2 cellular contexts compared by ENCODE assay signal in genomic region chr7:34839645-34840044, GRCh38.
TF ChIP-seq lines count a peak whose summit lies in the region.

No MANE protein-coding gene starts in this region.

TF ChIP-seq in Ishikawa, 13 proteins besides CTCF, POLR2A, EP300 and RAD21:
- TF ChIP-seq REST (IDR thresholded peaks at IDR 0.05; ENCODE audit: low read depth), result no peak
- peak; percentile 91 for TF ChIP-seq USF1 (IDR thresholded peaks at IDR 0.05)

TF ChIP-seq in K562, 482 proteins besides CTCF, POLR2A, EP300 and RAD21 (continued from another document):
- TF ChIP-seq SIX5 (IDR thresholded peaks at IDR 0.05; ENCODE audit: borderline replicate concordance in 1 of 2, insufficient read depth in 1 of 2, low read depth in 1 of 2, low read length in 2 of 2), result peak; percentile 23 to 41; a peak in 3 of 4 replicates
- TF ChIP-seq HCFC1 (IDR thresholded peaks at IDR 0.05; ENCODE audit: low read depth, low read length), result peak; percentile 76
- TF ChIP-seq TOE1 (IDR thresholded peaks at IDR 0.05; ENCODE audit: borderline replicate concordance), result peak; percentile 69; the same call in 1 of the 2 replicates
- no peak for TF ChIP-seq TOE1 (CRISPR knock-in tag; IDR thresholded peaks at IDR 0.05; ENCODE audit: borderline replicate concordance, low read depth)
- no peak for TF ChIP-seq PHTF2 (CRISPR knock-in tag; IDR thresholded peaks at IDR 0.05)
- no peak for TF ChIP-seq SMAD2 (IDR thresholded peaks at IDR 0.05; ENCODE audit: low read depth, low read length)
- TF ChIP-seq ZNF143 (CRISPR knock-in tag; IDR thresholded peaks at IDR 0.05), result 0 out of 2 replicates have a peak, but pooled peaks have one; percentile 17
- TF ChIP-seq ZNF274 (IDR thresholded peaks at IDR 0.05; ENCODE audit: borderline replicate concordance, low read depth, low read length), result no peak
- peak; percentile 84 for TF ChIP-seq TFE3 (CRISPR knock-in tag; IDR thresholded peaks at IDR 0.05)
- TF ChIP-seq RBM17 (IDR thresholded peaks at IDR 0.05; ENCODE audit: borderline replicate concordance, low read depth, low read length), result no peak
- TF ChIP-seq ZC3H11A (IDR thresholded peaks at IDR 0.05; ENCODE audit: low read depth, low read length), result no peak
- peak in 1 of 2 experiments; percentile 90 for TF ChIP-seq AFF1 (IDR thresholded peaks at IDR 0.05; ENCODE audit: low read depth in 1 of 2, partially characterized antibody in 2 of 2)
